Comparison of ENCODE assay signal across 15 cellular contexts in the genomic region with DNA sequence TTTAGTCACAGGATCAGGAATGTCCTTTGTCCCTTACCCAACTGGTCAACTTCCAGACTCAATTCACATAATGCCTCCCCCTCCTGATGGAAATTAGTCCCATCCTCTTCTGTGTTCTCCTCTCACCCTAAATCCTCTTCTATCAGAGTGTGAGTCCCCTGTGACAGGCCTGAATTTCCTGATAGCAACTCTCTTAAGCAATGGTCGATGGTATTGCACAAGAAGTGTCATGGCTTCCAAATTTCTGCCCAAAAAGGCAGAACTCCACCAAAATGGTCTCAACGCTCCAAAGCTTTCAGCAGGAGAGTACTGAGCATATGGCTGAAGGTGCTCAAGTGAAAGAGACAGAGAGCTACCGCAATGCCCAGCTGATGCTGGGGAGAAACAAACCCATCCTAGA. TPM values are rescaled to one million over a fixed set of nuclear protein-coding genes. Genes with fewer than 3 reads are reported as not detected.
DNase-seq lines count a peak whose midpoint lies in the region; ATAC-seq and TF ChIP-seq lines count a peak whose summit lies in the region.
"Had no signal": no experiment of that assay in that cellular context is flagged by ENCODE, and none has a peak within 500 bp of the region (broad histone marks: within the 10 kb centered on the region; RNA-seq: fewer than 3 reads in every experiment).

No MANE protein-coding gene starts in this region.

- 0 out of 2 replicates have a peak, but pooled peaks cover 3% of the 10 kb centered on the region for H3F3A ChIP-seq in GM23338 (replicated peaks; ENCODE audit: low read depth)

- no peak overlapping the region for H3K27ac ChIP-seq in GM23338 (ENCODE audit: low read depth)
- H3K27ac ChIP-seq in iPS-20b (ENCODE audit: low read length), result no peak overlapping the region
- H3K27ac ChIP-seq in heart left ventricle, result no peak overlapping the region

- H3K9me3 Mint-ChIP-seq in GM23338, result no peaks in the 10 kb centered on the region
- H3K9me3 Mint-ChIP-seq in progenitor cell of endocrine pancreas (ENCODE audit: low read depth), result no peaks in the 10 kb centered on the region
- H3K9me3 Mint-ChIP-seq: T-helper 1 cell treated with Interleukin-12 subunit alpha and Interleukin-12 subunit beta and Interleukin-4 antibody, amounts not matched to agents 30 μg/mL and 1 μg/mL, for 36 hours had no signal

- no peaks in the 10 kb centered on the region for H3K36me3 ChIP-seq in GM23338 (ENCODE audit: insufficient read depth)
- H3K36me3 ChIP-seq in iPS-20b (ENCODE audit: insufficient read depth, low read depth, low read length), result peaks cover 11% of the 10 kb centered on the region
- H3K36me3 ChIP-seq in heart left ventricle, result peaks cover 0 to 22% (median 18%) of the 10 kb centered on the region in 9 donors

- WGBS in heart left ventricle, 4 donors, result 77 to 85% (median 83%) methylated on average over 3 of the region's 3 CpGs

- ATAC-seq in GM23338 (no peak), T-helper 17 cell (no peak), heart left ventricle (no peak)

- H3K4me3 ChIP-seq in GM23338 (0 out of 2 replicates have a peak overlapping the region, but pooled peaks have one; percentile 98), iPS-20b (ENCODE audit: low read length) (peak overlapping the region; percentile 8; the same call in 1 of the 2 replicates), heart left ventricle (no peak overlapping the region)

- H3K9me3 ChIP-seq in T-helper 17 cell (ENCODE audit: control insufficient read depth, low read length, poor library complexity, severe bottlenecking), result no peaks in the 10 kb centered on the region
- H3K9me3 ChIP-seq in iPS-20b (ENCODE audit: insufficient read depth, low read depth, low read length), result no peaks in the 10 kb centered on the region
- H3K9me3 ChIP-seq in heart left ventricle, result no peaks in the 10 kb centered on the region

- H4K20me1 ChIP-seq in GM23338 (replicated peaks; ENCODE audit: insufficient read depth), result peaks cover 19% of the 10 kb centered on the region

- no peaks in the 10 kb centered on the region for H3K9me2 ChIP-seq in GM23338 (ENCODE audit: insufficient read depth)

- H3K4me3 Mint-ChIP-seq in GM23338 (peak overlapping the region; percentile 14; the same call in 2 of the 3 replicates), T-helper 17 cell (no peak overlapping the region), progenitor cell of endocrine pancreas (ENCODE audit: low read depth) (no peak overlapping the region)
- H3K4me3 Mint-ChIP-seq: T-helper 1 cell treated with Interleukin-12 subunit alpha and Interleukin-12 subunit beta and Interleukin-4 antibody, amounts not matched to agents 30 μg/mL and 1 μg/mL, for 36 hours had no signal

- H3K79me2 ChIP-seq in GM23338 (replicated peaks; ENCODE audit: insufficient read depth), result peaks cover 55% of the 10 kb centered on the region

- H3K27ac Mint-ChIP-seq in GM23338 (no peak overlapping the region; the same call in 1 of the 2 replicates), T-helper 17 cell (peak overlapping the region; percentile 91), progenitor cell of endocrine pancreas (no peak overlapping the region)
- H3K27ac Mint-ChIP-seq: T-helper 1 cell treated with Interleukin-12 subunit alpha and Interleukin-12 subunit beta and Interleukin-4 antibody, amounts not matched to agents 30 μg/mL and 1 μg/mL, for 36 hours had no signal

- peaks cover 53% of the 10 kb centered on the region for H3K4me1 Mint-ChIP-seq in GM23338
- H3K4me1 Mint-ChIP-seq in T-helper 17 cell, result peaks cover 52% of the 10 kb centered on the region
- peaks cover 17% of the 10 kb centered on the region for H3K4me1 Mint-ChIP-seq in progenitor cell of endocrine pancreas (ENCODE audit: low read depth)

- DNase-seq in AML-193 (lab: John Stamatoyannopoulos, UW), result peak; percentile 55 to 70
- DNase-seq in GM23338 (ENCODE audit: low spot score), result peak; percentile 27
- no peak for DNase-seq in T-helper 17 cell
- DNase-seq in progenitor cell of endocrine pancreas (ENCODE audit: low spot score, unreplicated experiment), result no peak
- no peak for DNase-seq in NCI-H345 (lab: John Stamatoyannopoulos, UW)
- DNase-seq in heart left ventricle, result no peak
- no peak for DNase-seq in activated effector memory CD4-positive, alpha-beta T cell treated with anti-CD3 and anti-CD28 coated beads, Interleukin-2, amount 50 U/mL, for 16 hours
- DNase-seq: activated CD8-positive, alpha-beta memory T cell treated with anti-CD3 and anti-CD28 coated beads for 24 hours; anterior cingulate cortex; C1 segment of cervical spinal cord; effector memory CD4-positive, alpha-beta T cell; NCI-H146; stimulated activated naive CD4-positive, alpha-beta T cell treated with Interleukin-2 at 50 U/mL for 16 hours had no signal

- H3K27me3 Mint-ChIP-seq in GM23338 (ENCODE audit: insufficient read depth, low read depth, poor library complexity) (peaks cover 13% of the 10 kb centered on the region), T-helper 17 cell (peaks cover 4% of the 10 kb centered on the region), progenitor cell of endocrine pancreas (no peaks in the 10 kb centered on the region)

- H3K4me1 ChIP-seq in GM23338 (ENCODE audit: insufficient read depth) (peaks cover 39% of the 10 kb centered on the region), iPS-20b (ENCODE audit: insufficient read depth, low read length) (peaks cover 27% of the 10 kb centered on the region), heart left ventricle (peaks cover 0 to 53% (median 27%) of the 10 kb centered on the region in 12 donors)

- H2AFZ ChIP-seq in GM23338, result no peak overlapping the region

- intact Hi-C loops in heart left ventricle (cut with DNase I), result loop anchor here in 8 of 10 donors (5.0 kb wide), 4 partner anchors 83 to 313 kb away; a partner anchor contains a TSS

- H3K36me3 Mint-ChIP-seq in GM23338 (ENCODE audit: low read depth) (peaks cover 13% of the 10 kb centered on the region), T-helper 17 cell (ENCODE audit: low read depth) (peaks cover 4% of the 10 kb centered on the region), progenitor cell of endocrine pancreas (ENCODE audit: insufficient read depth) (peaks cover 2% of the 10 kb centered on the region)

- TF ChIP-seq CTCF in GM23338 (conservative IDR thresholded peaks at IDR 0.05; ENCODE audit: low read depth in 2 of 2) (no peak), progenitor cell of endocrine pancreas (IDR thresholded peaks at IDR 0.05; ENCODE audit: unreplicated experiment) (no peak), heart left ventricle (IDR thresholded peaks at IDR 0.05) (no peak)

- peak overlapping the region; percentile 95 for H3K4me2 ChIP-seq in GM23338

- no peak overlapping the region for H3K9ac ChIP-seq in iPS-20b (ENCODE audit: low read depth, low read length)

- H3K27me3 ChIP-seq in GM23338 (ENCODE audit: insufficient read depth), result no peaks in the 10 kb centered on the region
- H3K27me3 ChIP-seq in iPS-20b (ENCODE audit: insufficient read depth, low read length), result no peaks in the 10 kb centered on the region
- H3K27me3 ChIP-seq in heart left ventricle, result no peaks in the 10 kb centered on the region

- TF ChIP-seq POLR2A in heart left ventricle (IDR thresholded peaks at IDR 0.05), result no peak

TF ChIP-seq in GM23338, 12 proteins besides CTCF, POLR2A, EP300 and RAD21 (continues in another document):
- no peak for TF ChIP-seq NANOG (IDR thresholded peaks at IDR 0.05; ENCODE audit: borderline replicate concordance)
- no peak for TF ChIP-seq JUNB (IDR thresholded peaks at IDR 0.05; ENCODE audit: unreplicated experiment)
- no peak for TF ChIP-seq EZH2 (IDR thresholded peaks at IDR 0.05; ENCODE audit: low read depth, unreplicated experiment)

RNA-seq across cellular contexts. Expression of a gene that starts 2.4 kb away (rescaled TPM):
- total RNA-seq in GM23338 (2014; rRNA removed; shearing (Covaris generic)), result 51.0 and 52.7 TPM in 2 replicates
- polyA plus RNA-seq in GM23338 (2016; fragmentation: Nextera tagmentation; extraction: Ambion mirVana), result 28.3 and 28.5 TPM in 2 replicates
- 10 to 100 TPM; 26.2 to 27.8 TPM for total RNA-seq in T-helper 17 cell
- 42.8 and 43.3 TPM in 2 replicates for total RNA-seq in progenitor cell of endocrine pancreas
- 10 to 100 TPM; 15.8 to 35.9 (median 29.6) TPM for total RNA-seq in heart left ventricle
- polyA plus RNA-seq in heart left ventricle, result 10 to 100 TPM; 13.1 to 33.2 TPM

Comparison
In these comparisons a context has a peak if more than half of its experiments do, and no peak if none do; other contexts are left out.
1. DNase-seq: peak in AML-193 (2 of 2) and GM23338 (single experiment); none in T-helper 17 cell (0 of 3), progenitor cell of endocrine pancreas (single experiment), NCI-H345 (single experiment), heart left ventricle (0 of 5) and activated effector memory CD4-positive, alpha-beta T cell treated with anti-CD3 and anti-CD28 coated beads, Interleukin-2, amount 50 U/mL, for 16 hours (single experiment).
2. H3K4me3 ChIP-seq: peak in GM23338 (single experiment) and iPS-20b (single experiment); none in heart left ventricle (0 of 12).